17 cellular contexts compared by ENCODE assay signal in the genomic region with DNA sequence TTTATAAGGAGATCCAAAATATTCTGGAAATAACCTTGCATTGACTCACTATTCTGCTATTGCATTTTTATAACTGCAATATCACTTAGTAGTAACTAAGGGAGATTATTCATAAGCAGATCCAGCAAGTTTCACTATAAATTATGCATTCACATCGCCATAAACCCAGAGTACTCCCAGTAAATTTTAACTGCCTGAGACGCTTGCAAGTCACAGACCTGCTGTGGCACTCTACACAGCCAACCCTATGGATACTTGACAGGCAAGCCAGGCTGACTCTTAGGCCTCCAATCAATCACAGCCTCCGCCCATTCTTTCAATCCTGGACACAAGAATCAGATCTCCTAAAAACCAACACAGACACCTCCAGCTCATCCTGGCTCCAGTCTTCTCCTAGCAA. TPM values are rescaled to one million over a fixed set of nuclear protein-coding genes. Genes with fewer than 3 reads are reported as not detected.
DNase-seq lines count a peak whose midpoint lies in the region; ATAC-seq and TF ChIP-seq lines count a peak whose summit lies in the region.
"Had no signal": no experiment of that assay in that cellular context is flagged by ENCODE, and none has a peak within 500 bp of the region (broad histone marks: within the 10 kb centered on the region; RNA-seq: fewer than 3 reads in every experiment).

No MANE protein-coding gene starts in this region.

- no peak for ATAC-seq in HG03108 (IDR thresholded peaks at IDR 0.05; ENCODE audit: unreplicated experiment)
- ATAC-seq: GM12878 had no signal

- H3K4me2 ChIP-seq in neuronal stem cell (ENCODE audit: insufficient read depth, low read length, poor library complexity, severe bottlenecking) (no peak overlapping the region), MM.1S (ENCODE audit: low read depth, low read length) (no peak overlapping the region)

- H3K14ac ChIP-seq in neuronal stem cell (ENCODE audit: low read length) = no peak overlapping the region

- H2BK15ac ChIP-seq in neuronal stem cell (ENCODE audit: low read length) = no peak overlapping the region

- H3K27me3 ChIP-seq in ACC112 (ENCODE audit: insufficient read depth, low read length) (no peaks in the 10 kb centered on the region), esophagus (ENCODE audit: control insufficient read depth in 1 of 2, insufficient read depth in 2 of 2, low read length in 2 of 2) (no peaks in the 10 kb centered on the region), neuronal stem cell (ENCODE audit: control insufficient read depth in 3 of 3, insufficient read depth in 3 of 3, low read depth in 1 of 3, low read length in 3 of 3) (no peaks in the 10 kb centered on the region), MM.1S (replicated peaks; ENCODE audit: insufficient read depth, low read length) (no peaks in the 10 kb centered on the region)
- H3K27me3 ChIP-seq: brain microvascular endothelial cell, SJCRH30, upper lobe of left lung had no signal

- no peak overlapping the region for H2BK12ac ChIP-seq in neuronal stem cell (ENCODE audit: low read length)

- POLR2A ChIA-PET in RWPE1 (lab: Yijun Ruan, JAX; ENCODE audit: low non-redundant PET) = no interaction called here

- H2BK5ac ChIP-seq in neuronal stem cell (ENCODE audit: low read length) = no peak overlapping the region

- no peak overlapping the region for H3K4ac ChIP-seq in neuronal stem cell (ENCODE audit: low read length)

- H3K9me3 ChIP-seq in esophagus (ENCODE audit: control insufficient read depth in 2 of 2, insufficient read depth in 1 of 2, low read depth in 1 of 2, low read length in 1 of 2) (no peaks in the 10 kb centered on the region), neuronal stem cell (replicated peaks in 1 of 2; ENCODE audit: control insufficient read depth in 2 of 2, insufficient read depth in 1 of 2, low read depth in 1 of 2, low read length in 2 of 2) (no peaks in the 10 kb centered on the region), MM.1S (replicated peaks; ENCODE audit: insufficient read depth, low read length) (no peaks in the 10 kb centered on the region)
- H3K9me3 ChIP-seq: SJCRH30, upper lobe of left lung had no signal

- peak overlapping the region; percentile 29; the same call in 1 of the 2 replicates for H3K27ac ChIP-seq in ACC112 (ENCODE audit: low read depth, low read length)
- peak overlapping the region; percentile 66 for H3K27ac ChIP-seq in RWPE1
- H3K27ac ChIP-seq in esophagus (ENCODE audit: low read depth in 2 of 2, low read length in 1 of 2) = peak overlapping the region; percentile 21 to 65
- H3K27ac ChIP-seq in neuronal stem cell (replicated peaks; ENCODE audit: low read length) = no peak overlapping the region
- H3K27ac ChIP-seq in MM.1S (ENCODE audit: low read length) = no peak overlapping the region
- H3K27ac ChIP-seq: brain microvascular endothelial cell, SJCRH30 had no signal

- H3K9ac ChIP-seq in neuronal stem cell (ENCODE audit: low read depth, low read length, poor library complexity) (no peak overlapping the region), MM.1S (ENCODE audit: low read length) (no peak overlapping the region)

- no peak overlapping the region for H3K18ac ChIP-seq in neuronal stem cell (ENCODE audit: low read length)

- H3K4me3 ChIP-seq in ACC112 (ENCODE audit: low read depth, low read length) (no peak overlapping the region), esophagus (ENCODE audit: low read depth in 1 of 2, low read length in 2 of 2) (no peak overlapping the region), neuronal stem cell (ENCODE audit: low read length in 2 of 2) (no peak overlapping the region), MM.1S (ENCODE audit: low read length) (no peak overlapping the region)
- H3K4me3 ChIP-seq: GM12878, lung, SJCRH30, upper lobe of left lung had no signal

- H3K36me3 ChIP-seq in ACC112 (ENCODE audit: insufficient read depth, low read length) (no peaks in the 10 kb centered on the region), esophagus (ENCODE audit: control insufficient read depth in 2 of 2, insufficient read depth in 2 of 2, low read length in 1 of 2) (no peaks in the 10 kb centered on the region), neuronal stem cell (replicated peaks in 1 of 2; ENCODE audit: control insufficient read depth in 2 of 2, insufficient read depth in 2 of 2, low read length in 2 of 2) (no peaks in the 10 kb centered on the region), MM.1S (replicated peaks; ENCODE audit: insufficient read depth, low read length) (no peaks in the 10 kb centered on the region)
- H3K36me3 ChIP-seq: brain microvascular endothelial cell, SJCRH30, upper lobe of left lung had no signal

- no peak for TF ChIP-seq CTCF in RWPE1 (conservative IDR thresholded peaks at IDR 0.05; ENCODE audit: low read depth)
- TF ChIP-seq CTCF in MM.1S (IDR thresholded peaks at IDR 0.05; ENCODE audit: low read length) = no peak

- no peak overlapping the region for H2AK5ac ChIP-seq in neuronal stem cell (ENCODE audit: low read depth, low read length)

- CTCF ChIA-PET in RWPE1 (lab: Yijun Ruan, JAX) = no interaction called here

- H2AFZ ChIP-seq in ACC112 (ENCODE audit: low read length, unreplicated experiment) (no peak overlapping the region), neuronal stem cell (ENCODE audit: low read length) (peak overlapping the region; percentile 27), MM.1S (ENCODE audit: low read length) (no peak overlapping the region)

- no peaks in the 10 kb centered on the region for H3K9me2 ChIP-seq in MM.1S (replicated peaks; ENCODE audit: insufficient read depth, low read length)

- H3K79me2 ChIP-seq in ACC112 (ENCODE audit: control insufficient read depth, insufficient read depth, low read length, unreplicated experiment) (peaks cover 80% of the 10 kb centered on the region), MM.1S (ENCODE audit: low read length) (peaks cover 80% of the 10 kb centered on the region)

- H4K8ac ChIP-seq in neuronal stem cell (ENCODE audit: low read depth, low read length) = no peak overlapping the region

- no peak overlapping the region for H2BK120ac ChIP-seq in neuronal stem cell (ENCODE audit: low read depth, low read length)

- no peaks in the 10 kb centered on the region for H3F3A ChIP-seq in MM.1S (ENCODE audit: insufficient read depth, low read length)

- H3K4me1 ChIP-seq in ACC112 (ENCODE audit: control insufficient read depth, insufficient read depth, low read length, unreplicated experiment) (peaks cover 50% of the 10 kb centered on the region), esophagus (ENCODE audit: control insufficient read depth in 2 of 2, insufficient read depth in 2 of 2, low read length in 1 of 2) (peaks cover 3 to 5% of the 10 kb centered on the region in 2 donors), neuronal stem cell (ENCODE audit: control insufficient read depth in 2 of 2, insufficient read depth in 1 of 2, low read depth in 1 of 2, low read length in 2 of 2) (peaks cover 10 to 15% of the 10 kb centered on the region in 2 donors), MM.1S (ENCODE audit: low read length) (no peaks in the 10 kb centered on the region)

- no peaks in the 10 kb centered on the region for H4K20me1 ChIP-seq in MM.1S (ENCODE audit: insufficient read depth, low read length)

- H3K79me1 ChIP-seq in neuronal stem cell (ENCODE audit: low read depth, low read length) = no peaks in the 10 kb centered on the region

- H4K91ac ChIP-seq in neuronal stem cell (ENCODE audit: low read depth, low read length, poor library complexity) = no peak overlapping the region

- DNase-seq in RWPE1 (ENCODE audit: low spot score) = no peak
- no peak for DNase-seq in neuronal stem cell (ENCODE audit: low spot score)
- DNase-seq in MM.1S = no peak
- no peak for DNase-seq in GM19238 (ENCODE audit: insufficient read length, low spot score)
- no peak for DNase-seq in SHP77 treated with DMSO at 0.1 percent for 48 hours (lab: John Stamatoyannopoulos, UW)
- DNase-seq: AML-193, brain microvascular endothelial cell, DMS79 treated with DMSO at 0.1 percent for 48 hours, NCI-H1436 treated with DMSO at 0.1 percent for 48 hours, nucleus accumbens, SJCRH30, upper lobe of left lung had no signal

- no peak overlapping the region for H3K23ac ChIP-seq in neuronal stem cell (ENCODE audit: low read depth, low read length, poor library complexity)

- WGBS in esophagus, 2 donors = 58 to 71% methylated on average over 3 of the region's 3 CpGs
- WGBS in neuronal stem cell (ENCODE audit: extremely low coverage in 2 of 2, insufficient read length in 2 of 2, insufficient replicate concordance in 1 of 2), 2 donors = no CpG with 5 or more reads among the region's 3 CpGs

RNA-seq across cellular contexts. Expression of a gene that starts 28.2 kb away (rescaled TPM):
- polyA plus RNA-seq in esophagus = 1 to 10 TPM; 3.3 to 6.5 TPM
- 6.8 TPM for polyA plus RNA-seq in neuronal stem cell (2013, experiment 1 of 2)
- 7.7 TPM for polyA plus RNA-seq in neuronal stem cell (2013, experiment 2 of 2)

Comparison
In these comparisons a context has a peak if more than half of its experiments do, and no peak if none do; other contexts are left out.
1. H3K27ac ChIP-seq: peak in ACC112 (single experiment), RWPE1 (single experiment) and esophagus (2 of 2); none in neuronal stem cell (single experiment) and MM.1S (single experiment).